Comparison of ENCODE assay signal across 8 cellular contexts in genomic region chr6:158649289-158650143, GRCh38. TPM values are rescaled to one million over a fixed set of nuclear protein-coding genes. Genes with fewer than 3 reads are reported as not detected.
DNase-seq lines count a peak whose midpoint lies in the region; ATAC-seq and TF ChIP-seq lines count a peak whose summit lies in the region.

TSS of gene SYTL3 (plus strand) at chr6:158650054. CDS start at chr6:158663269, 13,215 bp downstream.

- peak within 1 kb of the TSS; percentile 64 for H2AFZ ChIP-seq in IMR-90 (replicated peaks; ENCODE audit: low read length, poor library complexity)

- H3K4ac ChIP-seq in IMR-90 (ENCODE audit: low read depth, low read length): peak within 1 kb of the TSS; percentile 96

- H3K36me3 Mint-ChIP-seq in chondrocyte (ENCODE audit: low read depth): no peaks in the 10 kb centered on the region
- H3K36me3 Mint-ChIP-seq in naive thymus-derived CD4-positive, alpha-beta T cell: peaks cover 0 to 33% (median 0%) of the 10 kb centered on the region in 5 donors

- DNase-seq in Caki2 (ENCODE audit: low read depth) (peak; percentile 93), IMR-90 (peak; percentile 82), chondrocyte (ENCODE audit: low spot score) (no peak), suprapubic skin (ENCODE audit: low spot score in 2 of 2) (peak in 1 of 2 donors; percentile 75), SK-N-DZ (ENCODE audit: low spot score) (no peak)
- peak; percentile 64 for DNase-seq in activated CD4-positive, CD25-positive, alpha-beta regulatory T cell treated with anti-CD3 and anti-CD28 coated beads, Interleukin-2, amount 50 U/mL, for 16 hours (ENCODE audit: low read depth, low spot score)
- peak; percentile 58 to 93 (median 90) for DNase-seq in naive thymus-derived CD4-positive, alpha-beta T cell

- in situ Hi-C loops in Caki2 (cut with HindIII; ENCODE audit: low pct_unique_long_range_greater_than_20kb, low sequenced_read_pairs): no loop called here
- in situ Hi-C loops in IMR-90 (cut with MboI; ENCODE audit: low sequenced_read_pairs): loop anchor here (25.0 kb wide), 1 partner anchor 1063 kb away; no protein-coding TSS in a partner anchor

- no peaks in the 10 kb centered on the region for H3K27me3 Mint-ChIP-seq in chondrocyte (ENCODE audit: low read depth)
- no peaks in the 10 kb centered on the region for H3K27me3 Mint-ChIP-seq in naive thymus-derived CD4-positive, alpha-beta T cell

- peak within 1 kb of the TSS; percentile 94 for H3K27ac ChIP-seq in IMR-90 (ENCODE audit: insufficient read depth, low read length)
- H3K27ac ChIP-seq in naive thymus-derived CD4-positive, alpha-beta T cell (ENCODE audit: low read depth, low read length): peak within 1 kb of the TSS; percentile 83
- peak within 1 kb of the TSS; percentile 61 for H3K27ac ChIP-seq in suprapubic skin

- H3K4me1 ChIP-seq in IMR-90 (ENCODE audit: control insufficient read depth, insufficient read depth, low read length): peaks cover 28% of the 10 kb centered on the region
- H3K4me1 ChIP-seq in naive thymus-derived CD4-positive, alpha-beta T cell (ENCODE audit: control insufficient read depth in 2 of 2, insufficient read depth in 2 of 2, low read length in 2 of 2): peaks cover 38 to 46% of the 10 kb centered on the region in 2 donors
- peaks cover 11% of the 10 kb centered on the region for H3K4me1 ChIP-seq in suprapubic skin

- H3K9me3 ChIP-seq in IMR-90 (ENCODE audit: control insufficient read depth, insufficient read depth, low read length) (no peaks in the 10 kb centered on the region), suprapubic skin (no peaks in the 10 kb centered on the region)
- no peaks in the 10 kb centered on the region for H3K9me3 ChIP-seq in naive thymus-derived CD4-positive, alpha-beta T cell (ENCODE audit: control insufficient read depth in 2 of 3, low read length in 3 of 3)

- H3K56ac ChIP-seq in IMR-90 (ENCODE audit: extremely low read depth, insufficient read depth, low read length): peak within 1 kb of the TSS; percentile 60

- peak within 1 kb of the TSS; percentile 50 for H4K5ac ChIP-seq in IMR-90 (ENCODE audit: low read depth, low read length)

- peak within 1 kb of the TSS; percentile 53 to 83 for H4K8ac ChIP-seq in IMR-90 (ENCODE audit: low read depth in 2 of 2, low read length in 2 of 2)

- H3K36me3 ChIP-seq in IMR-90 (ENCODE audit: control insufficient read depth, insufficient read depth, low read length) (no peaks in the 10 kb centered on the region), suprapubic skin (no peaks in the 10 kb centered on the region)
- H3K36me3 ChIP-seq in naive thymus-derived CD4-positive, alpha-beta T cell (ENCODE audit: control insufficient read depth in 2 of 3, insufficient read depth in 3 of 3, low read length in 3 of 3): peaks cover 0 to 2% (median 0%) of the 10 kb centered on the region in 3 experiments

- no peak within 1 kb of the TSS for H3K4me3 Mint-ChIP-seq in chondrocyte (ENCODE audit: unreplicated experiment)
- H3K4me3 Mint-ChIP-seq in naive thymus-derived CD4-positive, alpha-beta T cell: peak within 1 kb of the TSS; percentile 66 to 87 (median 80)

- peak within 1 kb of the TSS; percentile 88; the same call in 2 of the 3 replicates for H2BK15ac ChIP-seq in IMR-90 (ENCODE audit: low read depth, low read length)

- intact Hi-C loops in IMR-90 (cut with micrococcal nuclease): no loop called here
- intact Hi-C loops in naive thymus-derived CD4-positive, alpha-beta T cell (cut with micrococcal nuclease): loop anchor here (1.0 to 10.0 kb wide), 9 partner anchors 38 to 765 kb away; partner anchors contain the start of genes EZR (in 1 of the 2), GTF2H5 (in 1 of the 2), SERAC1 (in 1 of the 2) and SYNJ2 (in 1 of the 2)

- H3K9me1 ChIP-seq in IMR-90 (ENCODE audit: insufficient read depth, low read length): peaks cover 21% of the 10 kb centered on the region

- peak within 1 kb of the TSS; percentile 86 for H3K18ac ChIP-seq in IMR-90 (ENCODE audit: low read depth, low read length)

- peak within 1 kb of the TSS; percentile 96 for H3K27ac Mint-ChIP-seq in chondrocyte (ENCODE audit: unreplicated experiment)
- peak within 1 kb of the TSS; percentile 90 to 99 (median 96) for H3K27ac Mint-ChIP-seq in naive thymus-derived CD4-positive, alpha-beta T cell

- TF ChIP-seq POLR2A in IMR-90 (IDR thresholded peaks at IDR 0.05; ENCODE audit: low read depth, low read length): peak; percentile 65
- TF ChIP-seq POLR2A in suprapubic skin (IDR thresholded peaks at IDR 0.05): peak in 1 of 2 donors; percentile 58

- CTCF ChIA-PET in IMR-90 (lab: Yijun Ruan, JAX): interaction anchor here (0.7 to 1.3 kb wide), 3 partner anchors 12 to 435 kb away, joined by 3 to 4 read pairs (median 3); no protein-coding TSS in a partner anchor
- CTCF ChIA-PET in naive thymus-derived CD4-positive, alpha-beta T cell (lab: Charles Lee): interaction anchor here (0.8 to 1.9 kb wide), 4 partner anchors 10 to 42 kb away, joined by 3 to 5 read pairs (median 4); no protein-coding TSS in a partner anchor

- peaks cover 42% of the 10 kb centered on the region for H3K4me1 Mint-ChIP-seq in chondrocyte (ENCODE audit: low read depth)
- H3K4me1 Mint-ChIP-seq in naive thymus-derived CD4-positive, alpha-beta T cell: peaks cover 42 to 75% (median 67%) of the 10 kb centered on the region in 7 donors

- TF ChIP-seq CTCF in IMR-90 (conservative IDR thresholded peaks at IDR 0.05; ENCODE audit: low read depth, low read length) (no peak), chondrocyte (IDR thresholded peaks at IDR 0.05) (no peak), suprapubic skin (IDR thresholded peaks at IDR 0.05) (no peak)

- peak within 1 kb of the TSS; percentile 90 for H4K91ac ChIP-seq in IMR-90 (ENCODE audit: insufficient read depth, low read depth, low read length)

- peak within 1 kb of the TSS; percentile 89 for H2BK20ac ChIP-seq in IMR-90 (ENCODE audit: low read depth, low read length)

- ATAC-seq in GM21390 (IDR thresholded peaks at IDR 0.05; ENCODE audit: unreplicated experiment) (peak; percentile 49), IMR-90 (ENCODE audit: low read depth) (no peak)
- peak; percentile 78 for ATAC-seq in naive thymus-derived CD4-positive, alpha-beta T cell

- H2BK120ac ChIP-seq in IMR-90 (ENCODE audit: low read depth, low read length): peak within 1 kb of the TSS; percentile 94

- H2BK5ac ChIP-seq in IMR-90 (ENCODE audit: low read depth, low read length, poor library complexity, severe bottlenecking): peak within 1 kb of the TSS; percentile 75

- TF ChIP-seq RAD21 in IMR-90 (IDR thresholded peaks at IDR 0.05; ENCODE audit: low read length): no peak

- H3K79me1 ChIP-seq in IMR-90 (ENCODE audit: low read depth in 1 of 2, low read length in 2 of 2): peaks cover 0 to 26% of the 10 kb centered on the region in 2 experiments; a peak in 2 of 4 replicates

- peak within 1 kb of the TSS; percentile 91 for H3K14ac ChIP-seq in IMR-90 (replicated peaks; ENCODE audit: low read depth, low read length)

- POLR2A ChIA-PET in IMR-90 (lab: Charles Lee; ENCODE audit: unreplicated experiment): no interaction called here
- POLR2A ChIA-PET in naive thymus-derived CD4-positive, alpha-beta T cell (lab: Charles Lee): interaction anchor here (0.6 to 3.7 kb wide), 7 partner anchors 8 to 843 kb away, joined by 3 to 12 read pairs (median 6); no protein-coding TSS in a partner anchor

- 52% methylated on average over 3 of the region's 15 CpGs; no CpG with 5 or more reads in 1 of the 2 experiments for WGBS in IMR-90 (ENCODE audit: extremely low coverage in 2 of 2, insufficient read length in 1 of 2), 2 experiments
- 67% methylated on average over 15 of the region's 15 CpGs for WGBS in suprapubic skin

- no peaks in the 10 kb centered on the region for H3K9me3 Mint-ChIP-seq in chondrocyte (ENCODE audit: low read depth)
- H3K9me3 Mint-ChIP-seq in naive thymus-derived CD4-positive, alpha-beta T cell: peaks cover 0 to 4% (median 0%) of the 10 kb centered on the region in 11 donors

- no peaks in the 10 kb centered on the region for H4K20me1 ChIP-seq in IMR-90 (ENCODE audit: insufficient read depth, low read length)

- peak within 1 kb of the TSS; percentile 63 for H3K9ac ChIP-seq in IMR-90 (ENCODE audit: low read depth, low read length)

- peak within 1 kb of the TSS; percentile 96 for H2AK5ac ChIP-seq in IMR-90 (ENCODE audit: low read depth, low read length)

- H3K4me2 ChIP-seq in IMR-90 (ENCODE audit: low read depth, low read length): peak within 1 kb of the TSS; percentile 68

- H2AK9ac ChIP-seq in IMR-90 (replicated peaks; ENCODE audit: low read depth, low read length, poor library complexity): peak within 1 kb of the TSS; percentile 57

- no peak within 1 kb of the TSS for H3K4me3 ChIP-seq in IMR-90 (ENCODE audit: insufficient read depth, low read depth, low read length)
- H3K4me3 ChIP-seq in naive thymus-derived CD4-positive, alpha-beta T cell (ENCODE audit: low read length): peak within 1 kb of the TSS; percentile 44
- no peak within 1 kb of the TSS for H3K4me3 ChIP-seq in suprapubic skin

- TF ChIP-seq EP300 in suprapubic skin (IDR thresholded peaks at IDR 0.05): no peak

- BruUV-seq in IMR-90 (replicated peaks; lab: Mats Ljungman, UMichigan): no TSS peak

- H3K27me3 ChIP-seq in IMR-90 (ENCODE audit: control insufficient read depth, insufficient read depth, low read length) (no peaks in the 10 kb centered on the region), suprapubic skin (no peaks in the 10 kb centered on the region)
- H3K27me3 ChIP-seq in naive thymus-derived CD4-positive, alpha-beta T cell (ENCODE audit: control insufficient read depth in 2 of 2, insufficient read depth in 2 of 2, low read length in 2 of 2): no peaks in the 10 kb centered on the region

- dilution Hi-C loops in IMR-90 (cut with HindIII; ENCODE audit: low sequenced_read_pairs, unreplicated experiment): no loop called here

- H3K23ac ChIP-seq in IMR-90 (ENCODE audit: low read depth, low read length): peak within 1 kb of the TSS; percentile 67

TF ChIP-seq in IMR-90, 13 proteins besides CTCF, POLR2A, EP300 and RAD21 (continues in another document):
- TF ChIP-seq MAZ (IDR thresholded peaks at IDR 0.05; ENCODE audit: borderline replicate concordance, low read depth, low read length): no peak
- no peak for TF ChIP-seq CEBPB (IDR thresholded peaks at IDR 0.05; ENCODE audit: low read depth, low read length)
- TF ChIP-seq RCOR1 (IDR thresholded peaks at IDR 0.05; ENCODE audit: insufficient replicate concordance, low read length): no peak

RNA-seq across cellular contexts. Expression of gene SYTL3, which starts in this region (rescaled TPM):
- 17.4 and 24.3 TPM in 2 replicates for total RNA-seq in Caki2 (2014; rRNA removed; shearing (Covaris generic); ENCODE audit: low replicate concordance)
- total RNA-seq in IMR-90 (2012; rRNA removed) (3.6 and 4.3 TPM in 2 replicates), chondrocyte (0.58 to 1.6 TPM (median 1.4 TPM) in 3 replicates), suprapubic skin (1 to 10 TPM; 2.8 to 5.1 (median 3.4) TPM)
- polyA plus RNA-seq in IMR-90 (2012; rRNA removed): 2.8 and 2.9 TPM in 2 replicates
- 1.6 and 2.4 TPM in 2 replicates for polyA plus RNA-seq in IMR-90 (2012; cell fraction: cytosol; rRNA removed)
- polyA plus RNA-seq in IMR-90 (2012; cell fraction: nucleus; rRNA removed; ENCODE audit: low replicate concordance): 3.8 and 6.6 TPM in 2 replicates
- total RNA-seq in naive thymus-derived CD4-positive, alpha-beta T cell: 10 to 100 TPM; 25.8 to 67.0 (median 31.1) TPM
- 10 to 100 TPM; 13.4 to 27.3 TPM for polyA plus RNA-seq in naive thymus-derived CD4-positive, alpha-beta T cell
- polyA plus RNA-seq in SK-N-DZ (2014; cell fraction: cytosol; rRNA removed): 3.3 and 6.0 TPM in 2 replicates
- polyA plus RNA-seq in SK-N-DZ (2014; cell fraction: nucleus; rRNA removed): 3.2 and 6.0 TPM in 2 replicates

Comparison
In these comparisons a context has a peak if more than half of its experiments do, and no peak if none do; other contexts are left out.
1. DNase-seq: peak in Caki2 (single experiment), IMR-90 (single experiment), activated CD4-positive, CD25-positive, alpha-beta regulatory T cell treated with anti-CD3 and anti-CD28 coated beads, Interleukin-2, amount 50 U/mL, for 16 hours (single experiment) and naive thymus-derived CD4-positive, alpha-beta T cell (9 of 9); none in chondrocyte (single experiment) and SK-N-DZ (single experiment).
2. Peak in every context shown above with its lines, with median percentiles within 50 percentile points of each other: H3K27ac ChIP-seq.